Comparison of ENCODE assay signal across 3 cellular contexts in the genomic region with DNA sequence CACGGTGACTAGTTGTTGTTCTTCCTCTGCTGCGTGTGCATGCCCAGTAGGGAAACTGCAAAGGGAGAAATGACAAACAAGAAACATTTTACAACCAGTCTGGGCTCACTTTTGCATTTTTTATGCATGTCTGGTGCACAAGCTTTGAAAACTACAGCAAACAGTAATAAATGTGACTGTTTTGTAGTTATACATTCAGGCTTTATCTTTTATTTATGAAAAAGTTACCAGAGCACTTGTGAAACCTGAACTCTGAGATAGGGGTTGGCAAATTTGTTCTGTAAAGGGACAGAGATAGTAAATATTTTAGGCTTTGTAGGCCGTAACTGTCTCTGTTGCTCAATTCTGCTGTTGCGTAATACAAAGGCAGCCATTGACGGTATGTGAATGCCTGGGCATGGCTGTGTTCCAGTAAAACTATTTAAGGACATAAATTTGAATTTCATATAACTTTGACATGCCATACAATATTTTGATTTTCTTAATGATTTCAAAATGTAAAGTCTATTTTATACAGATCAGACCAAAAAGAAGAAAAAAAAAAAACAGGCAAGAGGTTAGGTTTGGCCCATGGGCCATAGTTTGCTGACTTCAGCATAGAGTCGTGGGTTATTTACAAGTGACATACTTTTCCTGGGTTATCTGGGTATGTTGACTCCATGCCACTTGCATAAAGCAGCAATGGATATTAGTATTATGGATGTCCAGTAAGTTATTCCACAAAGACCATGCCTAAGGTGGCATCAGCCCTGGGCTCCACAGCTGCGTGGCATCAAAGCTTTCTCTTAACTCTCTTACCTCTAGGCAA.
TF ChIP-seq lines count a peak whose summit lies in the region.

No MANE protein-coding gene starts in this region.

TF ChIP-seq in Ishikawa, 13 proteins besides CTCF, POLR2A, EP300 and RAD21:
- TF ChIP-seq CREB1 (IDR thresholded peaks at IDR 0.05; ENCODE audit: low read depth) (no peak), YY1 (IDR thresholded peaks at IDR 0.05; ENCODE audit: low read depth) (peak; percentile 72), NFIC (IDR thresholded peaks at IDR 0.05) (0 out of 2 replicates have a peak, but pooled peaks have one; percentile 6), CEBPB (IDR thresholded peaks at IDR 0.05) (peak; percentile 100), ZBTB7A (IDR thresholded peaks at IDR 0.05; ENCODE audit: low read depth) (no peak), TEAD4 (IDR thresholded peaks at IDR 0.05) (0 out of 2 replicates have a peak, but pooled peaks have one; percentile 11)

TF ChIP-seq in K562, 482 proteins besides CTCF, POLR2A, EP300 and RAD21:
- TF ChIP-seq CHD2 (IDR thresholded peaks at IDR 0.05; ENCODE audit: low read depth, low read length) (no peak), ZSCAN32 (CRISPR knock-in tag; IDR thresholded peaks at IDR 0.05) (no peak), RBM14 (IDR thresholded peaks at IDR 0.05; ENCODE audit: borderline replicate concordance, insufficient read depth, low read depth, low read length) (no peak), CEBPG (CRISPR knock-in tag; IDR thresholded peaks at IDR 0.05) (peak; percentile 66; the same call in 1 of the 2 replicates), CEBPG (tag; conservative IDR thresholded peaks at IDR 0.05 in 1 of 2, IDR thresholded peaks at IDR 0.05 in 1 of 2) (peak; percentile 95 to 98), MYC (IDR thresholded peaks at IDR 0.05; ENCODE audit: low read depth, low read length) (no peak), MYC (CRISPR knock-in tag; IDR thresholded peaks at IDR 0.05; ENCODE audit: borderline replicate concordance, low read depth) (no peak), NCOA4 (IDR thresholded peaks at IDR 0.05; ENCODE audit: partially characterized antibody) (no peak), YY1 (IDR thresholded peaks at IDR 0.05; ENCODE audit: borderline replicate concordance in 1 of 3, control insufficient read depth in 1 of 3, extremely low read depth in 1 of 3, insufficient read depth in 3 of 3, insufficient read length in 1 of 3, insufficient replicate concordance in 2 of 3, low read depth in 1 of 3, low read length in 2 of 3) (peak in 1 of 3 experiments; percentile 18), NR2C1 (IDR thresholded peaks at IDR 0.05) (no peak), NR2C1 (tag; IDR thresholded peaks at IDR 0.05) (no peak), TAL1 (IDR thresholded peaks at IDR 0.05) (no peak), CEBPB (tag; IDR thresholded peaks at IDR 0.05) (peak; percentile 99), ZNF551 (CRISPR knock-in tag; IDR thresholded peaks at IDR 0.05) (no peak), SMARCE1 (IDR thresholded peaks at IDR 0.05) (no peak), SRSF9 (IDR thresholded peaks at IDR 0.05; ENCODE audit: borderline replicate concordance, low read depth, low read length) (no peak), MLLT1 (IDR thresholded peaks at IDR 0.05) (no peak), ZNF655 (CRISPR knock-in tag; IDR thresholded peaks at IDR 0.05) (no peak), MCM5 (IDR thresholded peaks at IDR 0.05; ENCODE audit: low read depth) (no peak), ZNF766 (CRISPR knock-in tag; conservative IDR thresholded peaks at IDR 0.05) (no peak)
- TF ChIP-seq, protein P1, sequence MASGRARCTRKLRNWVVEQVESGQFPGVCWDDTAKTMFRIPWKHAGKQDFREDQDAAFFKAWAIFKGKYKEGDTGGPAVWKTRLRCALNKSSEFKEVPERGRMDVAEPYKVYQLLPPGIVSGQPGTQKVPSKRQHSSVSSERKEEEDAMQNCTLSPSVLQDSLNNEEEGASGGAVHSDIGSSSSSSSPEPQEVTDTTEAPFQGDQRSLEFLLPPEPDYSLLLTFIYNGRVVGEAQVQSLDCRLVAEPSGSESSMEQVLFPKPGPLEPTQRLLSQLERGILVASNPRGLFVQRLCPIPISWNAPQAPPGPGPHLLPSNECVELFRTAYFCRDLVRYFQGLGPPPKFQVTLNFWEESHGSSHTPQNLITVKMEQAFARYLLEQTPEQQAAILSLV (tag; IDR thresholded peaks at IDR 0.05), result peak; percentile 62
- TF ChIP-seq, protein P2, sequence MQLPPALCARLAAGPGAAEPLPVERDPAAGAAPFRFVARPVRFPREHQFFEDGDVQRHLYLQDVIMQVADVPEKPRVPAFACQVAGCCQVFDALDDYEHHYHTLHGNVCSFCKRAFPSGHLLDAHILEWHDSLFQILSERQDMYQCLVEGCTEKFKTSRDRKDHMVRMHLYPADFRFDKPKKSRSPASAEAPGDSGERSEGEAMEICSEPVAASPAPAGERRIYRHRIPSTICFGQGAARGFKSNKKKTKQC (CRISPR knock-in tag; IDR thresholded peaks at IDR 0.05), result no peak
TF ChIP-seq in K562: peak in this region for 4.

TF ChIP-seq in HepG2, 621 proteins besides CTCF, POLR2A, EP300 and RAD21 (continues in another document):
- TF ChIP-seq ZNF160 (CRISPR knock-in tag; IDR thresholded peaks at IDR 0.05) (no peak), ZFYVE20 (CRISPR knock-in tag; IDR thresholded peaks at IDR 0.05; ENCODE audit: borderline replicate concordance, low read depth) (no peak), HOXD1 (CRISPR knock-in tag; IDR thresholded peaks at IDR 0.05) (peak; percentile 81), NFKB2 (CRISPR knock-in tag; IDR thresholded peaks at IDR 0.05; ENCODE audit: borderline replicate concordance) (no peak), ATF7 (IDR thresholded peaks at IDR 0.05) (no peak), ATF7 (CRISPR knock-in tag; IDR thresholded peaks at IDR 0.05) (no peak; the same call in 1 of the 2 replicates), ZNF724P (CRISPR knock-in tag; IDR thresholded peaks at IDR 0.05; ENCODE audit: borderline replicate concordance) (no peak), ATF7-NPFF (CRISPR knock-in tag; IDR thresholded peaks at IDR 0.05; ENCODE audit: low read depth) (0 out of 2 replicates have a peak, but pooled peaks have one; percentile 57), GABPA (IDR thresholded peaks at IDR 0.05; ENCODE audit: low read depth, low read length) (no peak), GABPA (CRISPR knock-in tag; IDR thresholded peaks at IDR 0.05; ENCODE audit: low read depth) (peak; percentile 30; the same call in 1 of the 2 replicates), ZNF782 (CRISPR knock-in tag; IDR thresholded peaks at IDR 0.05; ENCODE audit: borderline replicate concordance) (no peak; the same call in 1 of the 2 replicates), PITX1 (CRISPR knock-in tag; IDR thresholded peaks at IDR 0.05) (peak; percentile 63; the same call in 1 of the 2 replicates), E2F5 (CRISPR knock-in tag; conservative IDR thresholded peaks at IDR 0.05) (no peak), CSRNP1 (CRISPR knock-in tag; IDR thresholded peaks at IDR 0.05) (peak; percentile 71; the same call in 1 of the 2 replicates), ZNF607 (CRISPR knock-in tag; IDR thresholded peaks at IDR 0.05; ENCODE audit: borderline replicate concordance) (no peak), DDIT3 (CRISPR knock-in tag; IDR thresholded peaks at IDR 0.05) (peak; percentile 63; the same call in 1 of the 2 replicates), E2F1 (CRISPR knock-in tag; IDR thresholded peaks at IDR 0.05) (peak; percentile 47; the same call in 1 of the 2 replicates), ZBTB8A (CRISPR knock-in tag; IDR thresholded peaks at IDR 0.05; ENCODE audit: borderline replicate concordance, low read depth) (no peak), ZNF564 (CRISPR knock-in tag; IDR thresholded peaks at IDR 0.05) (peak; percentile 67; the same call in 1 of the 2 replicates), ZNF678 (CRISPR knock-in tag; IDR thresholded peaks at IDR 0.05) (no peak), FLYWCH1 (CRISPR knock-in tag; IDR thresholded peaks at IDR 0.05) (no peak), ZFP37 (CRISPR knock-in tag; IDR thresholded peaks at IDR 0.05; ENCODE audit: borderline replicate concordance) (peak; percentile 73; the same call in 1 of the 2 replicates), ELF3 (CRISPR knock-in tag; IDR thresholded peaks at IDR 0.05) (peak; percentile 92), ZNF430 (CRISPR knock-in tag; IDR thresholded peaks at IDR 0.05) (no peak), SRSF9 (IDR thresholded peaks at IDR 0.05; ENCODE audit: borderline replicate concordance, insufficient read depth, low read depth, low read length, poor library complexity, severe bottlenecking) (no peak), ZNF296 (CRISPR knock-in tag; conservative IDR thresholded peaks at IDR 0.05) (no peak), NFKBIZ (CRISPR knock-in tag; IDR thresholded peaks at IDR 0.05) (peak; percentile 97), PAX8 (CRISPR knock-in tag; IDR thresholded peaks at IDR 0.05; ENCODE audit: borderline replicate concordance) (no peak), KMT2B (CRISPR knock-in tag; IDR thresholded peaks at IDR 0.05) (peak; percentile 71; the same call in 1 of the 2 replicates), ZNF451 (CRISPR knock-in tag; IDR thresholded peaks at IDR 0.05) (no peak), FOXM1 (CRISPR knock-in tag; IDR thresholded peaks at IDR 0.05) (no peak), ADNP (CRISPR knock-in tag; IDR thresholded peaks at IDR 0.05) (no peak), ATAD3A (CRISPR knock-in tag; IDR thresholded peaks at IDR 0.05) (no peak), MTA3 (CRISPR knock-in tag; IDR thresholded peaks at IDR 0.05) (no peak), RELA (CRISPR knock-in tag; IDR thresholded peaks at IDR 0.05) (no peak)
- TF ChIP-seq, protein P3, sequence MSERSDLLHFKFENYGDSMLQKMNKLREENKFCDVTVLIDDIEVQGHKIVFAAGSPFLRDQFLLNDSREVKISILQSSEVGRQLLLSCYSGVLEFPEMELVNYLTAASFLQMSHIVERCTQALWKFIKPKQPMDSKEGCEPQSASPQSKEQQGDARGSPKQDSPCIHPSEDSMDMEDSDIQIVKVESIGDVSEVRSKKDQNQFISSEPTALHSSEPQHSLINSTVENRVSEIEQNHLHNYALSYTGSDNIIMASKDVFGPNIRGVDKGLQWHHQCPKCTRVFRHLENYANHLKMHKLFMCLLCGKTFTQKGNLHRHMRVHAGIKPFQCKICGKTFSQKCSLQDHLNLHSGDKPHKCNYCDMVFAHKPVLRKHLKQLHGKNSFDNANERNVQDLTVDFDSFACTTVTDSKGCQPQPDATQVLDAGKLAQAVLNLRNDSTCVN (CRISPR knock-in tag; IDR thresholded peaks at IDR 0.05; ENCODE audit: borderline replicate concordance), result no peak
- TF ChIP-seq, protein P4, sequence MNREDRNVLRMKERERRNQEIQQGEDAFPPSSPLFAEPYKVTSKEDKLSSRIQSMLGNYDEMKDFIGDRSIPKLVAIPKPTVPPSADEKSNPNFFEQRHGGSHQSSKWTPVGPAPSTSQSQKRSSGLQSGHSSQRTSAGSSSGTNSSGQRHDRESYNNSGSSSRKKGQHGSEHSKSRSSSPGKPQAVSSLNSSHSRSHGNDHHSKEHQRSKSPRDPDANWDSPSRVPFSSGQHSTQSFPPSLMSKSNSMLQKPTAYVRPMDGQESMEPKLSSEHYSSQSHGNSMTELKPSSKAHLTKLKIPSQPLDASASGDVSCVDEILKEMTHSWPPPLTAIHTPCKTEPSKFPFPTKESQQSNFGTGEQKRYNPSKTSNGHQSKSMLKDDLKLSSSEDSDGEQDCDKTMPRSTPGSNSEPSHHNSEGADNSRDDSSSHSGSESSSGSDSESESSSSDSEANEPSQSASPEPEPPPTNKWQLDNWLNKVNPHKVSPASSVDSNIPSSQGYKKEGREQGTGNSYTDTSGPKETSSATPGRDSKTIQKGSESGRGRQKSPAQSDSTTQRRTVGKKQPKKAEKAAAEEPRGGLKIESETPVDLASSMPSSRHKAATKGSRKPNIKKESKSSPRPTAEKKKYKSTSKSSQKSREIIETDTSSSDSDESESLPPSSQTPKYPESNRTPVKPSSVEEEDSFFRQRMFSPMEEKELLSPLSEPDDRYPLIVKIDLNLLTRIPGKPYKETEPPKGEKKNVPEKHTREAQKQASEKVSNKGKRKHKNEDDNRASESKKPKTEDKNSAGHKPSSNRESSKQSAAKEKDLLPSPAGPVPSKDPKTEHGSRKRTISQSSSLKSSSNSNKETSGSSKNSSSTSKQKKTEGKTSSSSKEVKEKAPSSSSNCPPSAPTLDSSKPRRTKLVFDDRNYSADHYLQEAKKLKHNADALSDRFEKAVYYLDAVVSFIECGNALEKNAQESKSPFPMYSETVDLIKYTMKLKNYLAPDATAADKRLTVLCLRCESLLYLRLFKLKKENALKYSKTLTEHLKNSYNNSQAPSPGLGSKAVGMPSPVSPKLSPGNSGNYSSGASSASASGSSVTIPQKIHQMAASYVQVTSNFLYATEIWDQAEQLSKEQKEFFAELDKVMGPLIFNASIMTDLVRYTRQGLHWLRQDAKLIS (CRISPR knock-in tag; IDR thresholded peaks at IDR 0.05), result no peak; the same call in 1 of the 2 replicates
- TF ChIP-seq, protein P5, sequence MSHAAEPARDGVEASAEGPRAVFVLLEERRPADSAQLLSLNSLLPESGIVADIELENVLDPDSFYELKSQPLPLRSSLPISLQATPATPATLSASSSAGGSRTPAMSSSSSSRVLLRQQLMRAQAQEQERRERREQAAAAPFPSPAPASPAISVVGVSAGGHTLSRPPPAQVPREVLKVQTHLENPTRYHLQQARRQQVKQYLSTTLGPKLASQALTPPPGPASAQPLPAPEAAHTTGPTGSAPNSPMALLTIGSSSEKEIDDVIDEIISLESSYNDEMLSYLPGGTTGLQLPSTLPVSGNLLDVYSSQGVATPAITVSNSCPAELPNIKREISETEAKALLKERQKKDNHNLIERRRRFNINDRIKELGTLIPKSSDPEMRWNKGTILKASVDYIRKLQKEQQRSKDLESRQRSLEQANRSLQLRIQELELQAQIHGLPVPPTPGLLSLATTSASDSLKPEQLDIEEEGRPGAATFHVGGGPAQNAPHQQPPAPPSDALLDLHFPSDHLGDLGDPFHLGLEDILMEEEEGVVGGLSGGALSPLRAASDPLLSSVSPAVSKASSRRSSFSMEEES (CRISPR knock-in tag; IDR thresholded peaks at IDR 0.05), result peak; percentile 65; the same call in 1 of the 2 replicates
